1 cellular context compared by ENCODE assay signal in genomic region chr9:35859310-35859994, GRCh38.
TF ChIP-seq lines count a peak whose summit lies in the region.

No MANE protein-coding gene starts in this region.

TF ChIP-seq in H1, 55 proteins besides CTCF, POLR2A, EP300 and RAD21:
- no peak for TF ChIP-seq KDM5A (IDR thresholded peaks at IDR 0.05; ENCODE audit: low read length)
- no peak for TF ChIP-seq SP1 (IDR thresholded peaks at IDR 0.05; ENCODE audit: low read depth, low read length)
- TF ChIP-seq USF2 (IDR thresholded peaks at IDR 0.05; ENCODE audit: low read length) = no peak
